ENCODE assay signal across 15 cellular contexts in the genomic region with DNA sequence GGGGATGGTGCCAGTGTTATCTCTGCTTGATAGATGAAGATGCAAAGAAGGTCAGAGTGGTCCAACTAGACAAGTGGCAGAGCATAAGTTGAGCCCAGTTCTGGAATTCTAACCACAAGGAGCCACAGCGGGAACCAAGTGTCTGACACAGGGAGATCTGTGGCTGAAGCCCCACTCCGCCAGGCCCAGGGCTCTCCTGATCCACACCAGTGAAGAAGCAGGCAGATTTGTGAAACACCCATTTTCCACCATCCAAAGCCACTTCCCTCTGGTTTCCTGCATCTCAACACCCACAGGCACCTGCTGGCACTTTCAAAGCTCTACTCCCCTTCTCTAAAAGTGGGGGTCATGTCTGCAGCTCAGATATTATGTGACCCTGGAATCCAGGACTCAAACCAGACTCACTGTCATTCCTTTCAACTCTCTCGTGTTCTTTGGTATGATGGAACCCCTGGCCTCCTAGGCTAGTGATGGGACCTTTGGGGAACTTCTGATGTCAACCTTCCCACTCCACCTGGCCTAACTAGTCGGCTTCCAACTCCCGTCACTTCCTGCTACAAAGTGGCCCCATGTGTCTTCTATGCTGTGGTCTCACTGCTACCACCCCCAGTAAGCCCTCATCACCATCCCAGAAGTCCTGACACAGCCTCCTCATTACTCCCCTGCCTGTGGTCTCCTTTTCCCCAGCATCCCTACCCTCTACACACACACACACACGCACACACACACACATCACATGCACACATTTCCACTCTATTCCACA.
DNase-seq lines count a peak whose midpoint lies in the region; ATAC-seq and TF ChIP-seq lines count a peak whose summit lies in the region.
"Had no signal": no experiment of that assay in that cellular context is flagged by ENCODE, and none has a peak within 500 bp of the region (broad histone marks: within the 10 kb centered on the region; RNA-seq: fewer than 3 reads in every experiment).

No MANE protein-coding gene starts in this region.

- 74% methylated on average over 6 of the region's 6 CpGs for WGBS in suprapubic skin

- no peaks in the 10 kb centered on the region for H3K36me3 ChIP-seq in suprapubic skin
- H3K36me3 ChIP-seq: BLaER1 treated with 17β-estradiol and CSF1 and Interleukin-3, amounts not matched to agents 10 nM and 100 nM had no signal

- no TSS peak for BruUV-seq in MCF 10A (replicated peaks; lab: Mats Ljungman, UMichigan)
- no TSS peak for BruUV-seq in Calu3 (replicated peaks; lab: Mats Ljungman, UMichigan)

- H3K4me1 ChIP-seq in suprapubic skin = no peaks in the 10 kb centered on the region

- H3K4me3 Mint-ChIP-seq in activated T-cell treated with anti-CD3 and anti-CD28 coated beads, Interleukin-2, amount 50 U/mL, for 4 hours = no peak overlapping the region
- H3K4me3 Mint-ChIP-seq in MCF 10A (ENCODE audit: unreplicated experiment) = no peak overlapping the region
- no peak overlapping the region for H3K4me3 Mint-ChIP-seq in Calu3 (ENCODE audit: low read depth, unreplicated experiment)
- H3K4me3 Mint-ChIP-seq: CD4-positive, CD25-positive, alpha-beta regulatory T cell; GM23338 had no signal

- H3K4me1 Mint-ChIP-seq in activated T-cell treated with anti-CD3 and anti-CD28 coated beads, Interleukin-2, amount 50 U/mL, for 4 hours (ENCODE audit: low read depth) = no peaks in the 10 kb centered on the region
- H3K4me1 Mint-ChIP-seq in MCF 10A (ENCODE audit: insufficient read depth, unreplicated experiment) (no peaks in the 10 kb centered on the region), Calu3 (ENCODE audit: low read depth, unreplicated experiment) (no peaks in the 10 kb centered on the region)
- H3K4me1 Mint-ChIP-seq: CD4-positive, CD25-positive, alpha-beta regulatory T cell; GM23338 had no signal

- H3K36me3 Mint-ChIP-seq in activated T-cell treated with anti-CD3 and anti-CD28 coated beads, Interleukin-2, amount 50 U/mL, for 4 hours (ENCODE audit: insufficient read depth) = no peaks in the 10 kb centered on the region
- H3K36me3 Mint-ChIP-seq in MCF 10A (ENCODE audit: insufficient read depth, unreplicated experiment) (no peaks in the 10 kb centered on the region), Calu3 (ENCODE audit: insufficient read depth, unreplicated experiment) (no peaks in the 10 kb centered on the region)
- H3K36me3 Mint-ChIP-seq: CD4-positive, CD25-positive, alpha-beta regulatory T cell had no signal

- peak; percentile 1 for DNase-seq in activated T-cell treated with anti-CD3 and anti-CD28 coated beads, Interleukin-2, amount 50 U/mL, for 1 hour
- DNase-seq in activated T-cell treated with anti-CD3 and anti-CD28 coated beads, Interleukin-2, amount 50 U/mL, for 4 hours = no peak
- DNase-seq in posterior vena cava (ENCODE audit: low spot score) (peak; percentile 70), suprapubic skin (ENCODE audit: low spot score in 2 of 2) (peak; percentile 26 to 55), MCF 10A (ENCODE audit: unreplicated experiment) (no peak), Calu3 (no peak), NCI-H2107 treated with DMSO at 0.1 percent for 48 hours (lab: John Stamatoyannopoulos, UW; ENCODE audit: unreplicated experiment) (no peak)
- DNase-seq: 8988T; AML-193; CD4-positive, CD25-positive, alpha-beta regulatory T cell; DMS 273 treated with DMSO at 0.1 percent for 48 hours; H7 had no signal

- H3K4me3 ChIP-seq in suprapubic skin = no peak overlapping the region
- H3K4me3 ChIP-seq: BLaER1 treated with 17β-estradiol and CSF1 and Interleukin-3, amounts not matched to agents 10 nM and 100 nM; GM23338 had no signal

- no peaks in the 10 kb centered on the region for H3K9me3 ChIP-seq in suprapubic skin

- POLR2A ChIA-PET in MCF 10A (lab: Yijun Ruan, JAX) = interaction anchor here (0.6 kb wide), 1 partner anchor 14 kb away, joined by 3 read pairs; no protein-coding TSS in a partner anchor

- intact Hi-C loops in posterior vena cava (cut with DNase I) (no loop called here), MCF 10A (cut with micrococcal nuclease) (no loop called here), Calu3 (cut with micrococcal nuclease; ENCODE audit: unreplicated experiment) (no loop called here)

- peak overlapping the region; percentile 15 for H3K27ac ChIP-seq in layer of hippocampus (ENCODE audit: low read depth, low read length)
- no peak overlapping the region for H3K27ac ChIP-seq in suprapubic skin
- H3K27ac ChIP-seq: BLaER1 treated with 17β-estradiol and CSF1 and Interleukin-3, amounts not matched to agents 10 nM and 100 nM had no signal

- H3K27me3 ChIP-seq in layer of hippocampus (ENCODE audit: control insufficient read depth, insufficient read depth, low read length) (no peaks in the 10 kb centered on the region), suprapubic skin (no peaks in the 10 kb centered on the region)
- H3K27me3 ChIP-seq: BLaER1 treated with 17β-estradiol and CSF1 and Interleukin-3, amounts not matched to agents 10 nM and 100 nM had no signal

- ATAC-seq in activated T-cell treated with anti-CD3 and anti-CD28 coated beads, Interleukin-2, amount 50 U/mL, for 4 hours = no peak
- ATAC-seq: GM23338 had no signal

- peaks cover 7% of the 10 kb centered on the region for H3K9me3 Mint-ChIP-seq in activated T-cell treated with anti-CD3 and anti-CD28 coated beads, Interleukin-2, amount 50 U/mL, for 4 hours
- H3K9me3 Mint-ChIP-seq in MCF 10A (ENCODE audit: unreplicated experiment) (peaks cover 20% of the 10 kb centered on the region), Calu3 (ENCODE audit: low read depth, unreplicated experiment) (no peaks in the 10 kb centered on the region)
- H3K9me3 Mint-ChIP-seq: GM23338 had no signal

- peaks cover 27% of the 10 kb centered on the region for H3K27me3 Mint-ChIP-seq in activated T-cell treated with anti-CD3 and anti-CD28 coated beads, Interleukin-2, amount 50 U/mL, for 4 hours (ENCODE audit: low read depth)
- H3K27me3 Mint-ChIP-seq in MCF 10A (ENCODE audit: insufficient read depth, unreplicated experiment) = peaks cover 19% of the 10 kb centered on the region
- peaks cover 97% of the 10 kb centered on the region for H3K27me3 Mint-ChIP-seq in Calu3 (ENCODE audit: unreplicated experiment)

- no peak for TF ChIP-seq CTCF in suprapubic skin (IDR thresholded peaks at IDR 0.05)
- no peak for TF ChIP-seq CTCF in MCF 10A (IDR thresholded peaks at IDR 0.05; ENCODE audit: unreplicated experiment)
- no peak for TF ChIP-seq CTCF in Calu3 (IDR thresholded peaks at IDR 0.05; ENCODE audit: unreplicated experiment)

- no peak overlapping the region for H3K27ac Mint-ChIP-seq in MCF 10A (ENCODE audit: low read depth, unreplicated experiment)
- no peak overlapping the region for H3K27ac Mint-ChIP-seq in Calu3 (ENCODE audit: unreplicated experiment)
- H3K27ac Mint-ChIP-seq: CD4-positive, CD25-positive, alpha-beta regulatory T cell; GM23338 had no signal

- TF ChIP-seq EP300 in suprapubic skin (IDR thresholded peaks at IDR 0.05) = no peak

- TF ChIP-seq POLR2A in suprapubic skin (IDR thresholded peaks at IDR 0.05) = no peak

- CTCF ChIA-PET in MCF 10A (lab: Yijun Ruan, JAX) = no interaction called here
- CTCF ChIA-PET in Calu3 (lab: Charles Lee) = no interaction called here

Comparison
In these comparisons a context has a peak if more than half of its experiments do, and no peak if none do; other contexts are left out.
1. DNase-seq: peak in activated T-cell treated with anti-CD3 and anti-CD28 coated beads, Interleukin-2, amount 50 U/mL, for 1 hour (single experiment), posterior vena cava (single experiment) and suprapubic skin (2 of 2); none in activated T-cell treated with anti-CD3 and anti-CD28 coated beads, Interleukin-2, amount 50 U/mL, for 4 hours (single experiment), MCF 10A (single experiment), Calu3 (single experiment) and NCI-H2107 treated with DMSO at 0.1 percent for 48 hours (single experiment).